1 cellular context compared by ENCODE assay signal in genomic region chr19:34731964-34732363, GRCh38.
TF ChIP-seq lines count a peak whose summit lies in the region.

No MANE protein-coding gene starts in this region.

TF ChIP-seq in H1, 55 proteins besides CTCF, POLR2A, EP300 and RAD21:
- TF ChIP-seq POU5F1 (IDR thresholded peaks at IDR 0.05; ENCODE audit: low read depth, low read length) (no peak), HDAC2 (IDR thresholded peaks at IDR 0.05; ENCODE audit: borderline replicate concordance in 1 of 2, low read depth in 2 of 2, low read length in 2 of 2) (no peak), CTBP2 (IDR thresholded peaks at IDR 0.05; ENCODE audit: borderline replicate concordance, insufficient read depth, insufficient read length, low read length) (no peak), RBBP5 (IDR thresholded peaks at IDR 0.05; ENCODE audit: borderline replicate concordance, low read depth, low read length) (no peak), SUZ12 (IDR thresholded peaks at IDR 0.05; ENCODE audit: low read length) (no peak), NANOG (IDR thresholded peaks at IDR 0.05; ENCODE audit: insufficient read depth, low read depth, low read length, poor library complexity, severe bottlenecking) (no peak), SP4 (IDR thresholded peaks at IDR 0.05; ENCODE audit: low read length) (no peak), ATF3 (IDR thresholded peaks at IDR 0.05; ENCODE audit: insufficient read depth, low read depth, low read length) (no peak), EGR1 (IDR thresholded peaks at IDR 0.05; ENCODE audit: borderline replicate concordance, low read depth, low read length) (no peak), CHD1 (IDR thresholded peaks at IDR 0.05; ENCODE audit: low read depth, low read length) (no peak), CBX5 (IDR thresholded peaks at IDR 0.05; ENCODE audit: low read depth, low read length) (no peak)
